In the genomic region with DNA sequence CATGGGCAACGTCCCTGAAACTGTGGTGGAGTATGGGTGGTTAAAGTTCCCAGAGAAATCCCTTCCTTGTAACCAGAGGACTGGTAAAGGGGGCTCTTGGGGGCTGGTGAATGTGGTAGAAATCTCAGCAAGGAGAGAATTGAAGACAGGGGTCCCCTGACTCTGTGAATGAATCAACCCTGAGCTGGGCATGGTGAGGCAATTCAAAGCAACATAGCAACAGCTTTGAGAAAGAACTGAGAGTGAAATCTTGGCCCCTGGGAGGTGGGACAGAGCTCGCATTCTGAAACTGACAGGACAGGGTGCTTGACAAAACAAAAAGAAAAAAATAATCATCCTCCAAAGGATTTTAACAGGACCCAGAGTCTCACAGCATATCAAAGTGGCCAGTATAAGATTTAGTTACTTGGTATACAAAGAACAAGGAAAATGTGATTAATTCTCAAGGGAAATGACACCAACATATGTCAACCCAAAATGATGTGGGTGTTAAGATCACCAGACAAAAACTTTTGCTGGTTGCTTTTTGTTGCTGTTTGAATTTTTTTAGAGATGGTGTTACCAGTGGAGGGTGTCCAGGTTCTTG, we compare ENCODE assay signal across 17 cellular contexts.
"Had no signal": no experiment of that assay in that cellular context is flagged by ENCODE, and none has a peak within 500 bp of the region (broad histone marks: within the 10 kb centered on the region; RNA-seq: fewer than 3 reads in every experiment).

No MANE protein-coding gene starts in this region.

- H3K4me1 ChIP-seq: adrenal gland, gastrocnemius medialis, heart right ventricle, SJSA1 had no signal

- H3K36me3 Mint-ChIP-seq: type B pancreatic cell had no signal

- H3K9me3 ChIP-seq: adrenal gland, neutrophil had no signal

- ATAC-seq: gastrocnemius medialis, heart right ventricle, left colon had no signal

- DNase-seq: activated B cell treated with CpG ODN at 0.5 μM for 24 hours; activated CD4-positive, alpha-beta T cell treated with anti-CD3 and anti-CD28 coated beads, Interleukin-2, amount 50 U/mL, for 48 hours; activated CD8-positive, alpha-beta memory T cell treated with anti-CD3 and anti-CD28 coated beads, Interleukin-2, amount 50 U/mL, for 4 hours; activated effector memory CD4-positive, alpha-beta T cell treated with anti-CD3 and anti-CD28 coated beads, Interleukin-2, amount 50 U/mL, for 16 hours; adrenal gland; endodermal cell; gastrocnemius medialis; heart right ventricle; left colon; stimulated activated CD4-positive, alpha-beta T cell treated with anti-CD3 and anti-CD28 coated beads, Interleukin-2, amount 100 ng/mL, for 24 hours; stimulated activated naive CD4-positive, alpha-beta T cell treated with Interleukin-2 at 50 U/mL for 16 hours; SW 1271 had no signal

- H3K4me1 Mint-ChIP-seq: endodermal cell had no signal

- H3K36me3 ChIP-seq: adrenal gland, cardiac muscle cell, gastrocnemius medialis, heart right ventricle, neutrophil, SJSA1 had no signal

- H3K27ac Mint-ChIP-seq: activated B cell treated with CpG ODN at 0.5 μM for 24 hours; endodermal cell; T-helper 2 cell treated with Interferon-gamma antibody and Interleukin-4, amounts not matched to agents 5 μg/mL and 100 μg/mL, for 36 hours; type B pancreatic cell had no signal

- H3K27me3 Mint-ChIP-seq: activated B cell treated with CpG ODN at 0.5 μM for 24 hours had no signal

- H3K4me3 ChIP-seq: adrenal gland, cardiac muscle cell, gastrocnemius medialis, heart right ventricle, SJSA1 had no signal

- H3K27me3 ChIP-seq: adrenal gland, cardiac muscle cell, gastrocnemius medialis, heart right ventricle had no signal

- H3K4me3 Mint-ChIP-seq: activated B cell treated with CpG ODN at 0.5 μM for 24 hours; endodermal cell; T-helper 2 cell treated with Interferon-gamma antibody and Interleukin-4, amounts not matched to agents 5 μg/mL and 100 μg/mL, for 36 hours; type B pancreatic cell had no signal

- H3K27ac ChIP-seq: adrenal gland, cardiac muscle cell, gastrocnemius medialis, heart right ventricle, neutrophil, SJSA1 had no signal
